Comparison of ENCODE assay signal across 29 cellular contexts in the genomic region with DNA sequence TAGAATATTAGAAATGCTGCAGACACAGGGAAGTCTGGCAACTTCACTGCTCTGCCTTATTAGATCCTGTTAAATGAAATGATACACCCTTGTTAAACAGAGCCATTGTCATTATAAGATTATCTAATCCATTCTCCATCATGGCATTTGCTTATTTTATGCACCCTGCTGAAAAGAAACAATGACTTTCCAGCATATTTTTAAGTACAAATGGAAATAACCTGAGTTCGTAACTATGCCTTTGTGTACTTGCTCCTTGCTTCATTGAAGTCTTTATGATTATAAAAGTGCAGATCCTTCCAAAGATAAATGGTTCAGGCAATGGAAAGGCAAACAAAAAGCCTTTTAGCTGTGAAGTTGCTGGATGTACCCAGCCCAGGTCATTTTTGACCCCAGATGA.
"Had no signal": no experiment of that assay in that cellular context is flagged by ENCODE, and none has a peak within 500 bp of the region (broad histone marks: within the 10 kb centered on the region; RNA-seq: fewer than 3 reads in every experiment).

No MANE protein-coding gene starts in this region.

- DNase-seq: colonic mucosa; cortex of kidney; dermis blood vessel endothelial cell; dorsolateral prefrontal cortex; effector CD4-positive, alpha-beta T cell; effector CD8-positive, alpha-beta T cell; effector memory CD4-positive, alpha-beta T cell; effector memory CD8-positive, alpha-beta T cell; endodermal cell; erythroblast; esophagus squamous epithelium; foreskin fibroblast; foreskin keratinocyte; foreskin melanocyte; gastrocnemius medialis; glutamatergic neuron; head of caudate nucleus; heart left ventricle; heart right ventricle had no signal

- H3K27me3 Mint-ChIP-seq: dendritic cell treated with granulocyte-macrophage colony-stimulating factor and Interleukin-4, amounts not matched to agents 40 ng/mL and 50 ng/mL, for 4 days had no signal

- H3K27me3 ChIP-seq: colonic mucosa, esophagus muscularis mucosa, esophagus squamous epithelium, foreskin keratinocyte, gastrocnemius medialis, gastroesophageal sphincter, hepatocyte had no signal

- H3K9me3 Mint-ChIP-seq: dendritic cell treated with granulocyte-macrophage colony-stimulating factor and Interleukin-4, amounts not matched to agents 40 ng/mL and 50 ng/mL, for 4 days; effector memory CD8-positive, alpha-beta T cell; endodermal cell had no signal

- H3K36me3 ChIP-seq: colonic mucosa, esophagus muscularis mucosa, esophagus squamous epithelium, gastroesophageal sphincter, heart left ventricle, heart right ventricle had no signal

- ATAC-seq: effector memory CD8-positive, alpha-beta T cell; esophagus mucosa; foreskin keratinocyte; gastrocnemius medialis; gastroesophageal sphincter; heart left ventricle; heart right ventricle had no signal

- H3K4me1 ChIP-seq: colonic mucosa, esophagus muscularis mucosa, esophagus squamous epithelium, foreskin keratinocyte, gastrocnemius medialis, gastroesophageal sphincter, heart left ventricle, heart right ventricle had no signal

- H3K27ac ChIP-seq: colonic mucosa, coronary artery, dorsolateral prefrontal cortex, epithelial cell of prostate, esophagus muscularis mucosa, esophagus squamous epithelium, foreskin keratinocyte, gastrocnemius medialis, gastroesophageal sphincter, heart left ventricle, heart right ventricle, hepatocyte had no signal

- H3K4me3 Mint-ChIP-seq: dendritic cell treated with granulocyte-macrophage colony-stimulating factor and Interleukin-4, amounts not matched to agents 40 ng/mL and 50 ng/mL, for 4 days; effector memory CD8-positive, alpha-beta T cell; endodermal cell had no signal

- H3K9me3 ChIP-seq: colonic mucosa, esophagus muscularis mucosa, esophagus squamous epithelium, gastrocnemius medialis, gastroesophageal sphincter, heart left ventricle had no signal

- FAIRE-seq: colon, endometrium, endothelial cell of umbilical vein had no signal

- H3K4me3 ChIP-seq: colonic mucosa, coronary artery, dorsolateral prefrontal cortex, esophagus muscularis mucosa, esophagus squamous epithelium, gastrocnemius medialis, gastroesophageal sphincter, heart left ventricle, heart right ventricle, hepatocyte had no signal
